1 cellular context compared by ENCODE assay signal in the genomic region with DNA sequence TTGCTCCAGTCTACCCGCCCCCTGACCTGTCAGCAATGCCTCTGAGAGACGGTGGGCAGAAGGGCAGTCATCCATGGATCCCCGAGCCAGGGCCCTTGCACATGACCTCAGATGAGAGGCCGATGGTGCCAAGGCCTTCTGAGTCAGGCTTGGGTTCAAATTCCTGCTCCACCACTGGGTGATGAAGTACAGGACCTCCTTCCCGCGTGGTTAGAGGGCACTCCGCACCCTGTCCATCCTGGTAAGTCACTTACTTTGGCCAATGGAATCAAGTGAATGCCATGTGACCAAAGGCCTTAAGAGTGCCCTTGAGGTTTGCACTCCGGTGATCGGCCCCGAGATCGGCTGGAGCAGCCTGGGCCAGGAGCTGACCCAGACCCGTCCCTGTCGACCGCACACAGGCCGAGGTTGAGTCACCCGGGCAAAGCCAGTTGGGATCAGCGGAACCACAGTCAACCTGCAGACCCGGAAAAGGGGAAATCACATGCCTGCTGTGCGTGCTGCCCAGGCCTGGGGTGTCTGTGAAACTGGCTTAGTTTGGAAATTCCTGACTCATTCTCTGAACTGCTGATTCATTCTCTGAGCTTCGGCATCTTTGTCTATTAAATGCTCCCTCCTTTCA.
TF ChIP-seq lines count a peak whose summit lies in the region.

No MANE protein-coding gene starts in this region.

TF ChIP-seq in H1, 55 proteins besides CTCF, POLR2A, EP300 and RAD21:
- TF ChIP-seq TAF1 (IDR thresholded peaks at IDR 0.05; ENCODE audit: low read depth, low read length) (no peak), CBX5 (IDR thresholded peaks at IDR 0.05; ENCODE audit: low read depth, low read length) (no peak), TCF12 (IDR thresholded peaks at IDR 0.05; ENCODE audit: low read depth, low read length) (no peak), ASH2L (IDR thresholded peaks at IDR 0.05; ENCODE audit: low read length) (no peak), BACH1 (IDR thresholded peaks at IDR 0.05; ENCODE audit: low read length) (peak; percentile 93)
